ENCODE assay signal across 8 cellular contexts in genomic region chr2:84904151-84904550, GRCh38. TPM values are rescaled to one million over a fixed set of nuclear protein-coding genes. Genes with fewer than 3 reads are reported as not detected.
A peak's percentile ranks its signal among the peaks of the same experiment; 100 is the strongest.
DNase-seq lines count a peak whose midpoint lies in the region; ATAC-seq and TF ChIP-seq lines count a peak whose summit lies in the region.

No MANE protein-coding gene starts in this region.

- H3K27me3 Mint-ChIP-seq in T-helper 2 cell treated with Interferon-gamma antibody and Interleukin-4, amounts not matched to agents 5 μg/mL and 100 μg/mL, for 36 hours (ENCODE audit: low read depth), result no peaks in the 10 kb centered on the region
- no peaks in the 10 kb centered on the region for H3K27me3 Mint-ChIP-seq in activated B cell treated with CpG ODN at 0.5 μM for 24 hours
- no peaks in the 10 kb centered on the region for H3K27me3 Mint-ChIP-seq in stimulated activated memory B cell treated with anti-CD40 and anti-IgM and Interleukin-4, amounts not matched to agents 10 μg/mL and 1 μg/mL and 100 μg/mL, for 72 hours

- POLR2A ChIA-PET in activated B cell treated with CpG ODN at 0.5 μM for 24 hours (lab: Charles Lee), result interaction anchor here (1.3 to 5.3 kb wide), 8 partner anchors 9 to 67 kb away, joined by 5 to 326 read pairs (median 71); partner anchors contain the start of genes KCMF1 and TRABD2A

- H3K9me3 ChIP-seq in hepatocyte (ENCODE audit: low read depth), result no peaks in the 10 kb centered on the region

- no peaks in the 10 kb centered on the region for H3K27me3 ChIP-seq in hepatocyte

- H3K36me3 ChIP-seq in hepatocyte (replicated peaks; ENCODE audit: insufficient read depth, low read depth), result no peaks in the 10 kb centered on the region

- H2AFZ ChIP-seq in hepatocyte, result no peak overlapping the region

- CTCF ChIA-PET in activated B cell treated with CpG ODN at 0.5 μM for 24 hours (lab: Charles Lee), result interaction anchor here (2.5 to 6.0 kb wide), 3 partner anchors 15 to 23 kb away, joined by 14 to 67 read pairs (median 32); partner anchors contain the start of gene TRABD2A

- peak overlapping the region; percentile 91 for H3K27ac Mint-ChIP-seq in T-helper 2 cell treated with Interferon-gamma antibody and Interleukin-4, amounts not matched to agents 5 μg/mL and 100 μg/mL, for 36 hours
- H3K27ac Mint-ChIP-seq in activated B cell treated with CpG ODN at 0.5 μM for 24 hours, result peak overlapping the region; percentile 87
- H3K27ac Mint-ChIP-seq in stimulated activated memory B cell treated with anti-CD40 and anti-IgM and Interleukin-4, amounts not matched to agents 10 μg/mL and 1 μg/mL and 100 μg/mL, for 72 hours, result peak overlapping the region; percentile 96

- TF ChIP-seq CTCF in activated B cell treated with CpG ODN at 0.5 μM for 24 hours (IDR thresholded peaks at IDR 0.05), result no peak
- no peak for TF ChIP-seq CTCF in hepatocyte (IDR thresholded peaks at IDR 0.05; ENCODE audit: poor library complexity)

- H3K4me1 Mint-ChIP-seq in T-helper 2 cell treated with Interferon-gamma antibody and Interleukin-4, amounts not matched to agents 5 μg/mL and 100 μg/mL, for 36 hours (ENCODE audit: low read depth), result peaks cover 55% of the 10 kb centered on the region
- peaks cover 45% of the 10 kb centered on the region for H3K4me1 Mint-ChIP-seq in activated B cell treated with CpG ODN at 0.5 μM for 24 hours
- H3K4me1 Mint-ChIP-seq in stimulated activated memory B cell treated with anti-CD40 and anti-IgM and Interleukin-4, amounts not matched to agents 10 μg/mL and 1 μg/mL and 100 μg/mL, for 72 hours, result peaks cover 42% of the 10 kb centered on the region

- no peaks in the 10 kb centered on the region for H3K4me1 ChIP-seq in hepatocyte (ENCODE audit: insufficient read depth)

- H4K20me1 ChIP-seq in hepatocyte (ENCODE audit: insufficient read depth, poor library complexity, severe bottlenecking), result no peaks in the 10 kb centered on the region

- H3K9me2 ChIP-seq in hepatocyte (replicated peaks; ENCODE audit: insufficient read depth), result no peaks in the 10 kb centered on the region

- no peak for DNase-seq in T-helper 2 cell treated with Interferon-gamma antibody and Interleukin-4, amounts not matched to agents 5 μg/mL and 100 μg/mL, for 36 hours (ENCODE audit: low spot score)
- DNase-seq in T-helper 2 cell (no peak), activated B cell treated with CpG ODN at 0.5 μM for 24 hours (no peak), hepatocyte (ENCODE audit: low spot score) (no peak), NCI-H748 (lab: John Stamatoyannopoulos, UW; ENCODE audit: unreplicated experiment) (no peak), epidermal melanocyte (ENCODE audit: insufficient read length, low spot score) (no peak)

- peaks cover 38% of the 10 kb centered on the region for H3K36me3 Mint-ChIP-seq in T-helper 2 cell treated with Interferon-gamma antibody and Interleukin-4, amounts not matched to agents 5 μg/mL and 100 μg/mL, for 36 hours (ENCODE audit: low read depth)
- peaks cover 25% of the 10 kb centered on the region for H3K36me3 Mint-ChIP-seq in activated B cell treated with CpG ODN at 0.5 μM for 24 hours (ENCODE audit: low read depth)
- H3K36me3 Mint-ChIP-seq in stimulated activated memory B cell treated with anti-CD40 and anti-IgM and Interleukin-4, amounts not matched to agents 10 μg/mL and 1 μg/mL and 100 μg/mL, for 72 hours, result peaks cover 32% of the 10 kb centered on the region

- WGBS in hepatocyte (ENCODE audit: low lambda C conversion rate, missing lambda C conversion rate), result 80% methylated on average over 9 of the region's 9 CpGs

- H3K4me3 Mint-ChIP-seq in T-helper 2 cell treated with Interferon-gamma antibody and Interleukin-4, amounts not matched to agents 5 μg/mL and 100 μg/mL, for 36 hours, result peak overlapping the region; percentile 86
- H3K4me3 Mint-ChIP-seq in activated B cell treated with CpG ODN at 0.5 μM for 24 hours, result peak overlapping the region; percentile 93
- H3K4me3 Mint-ChIP-seq in stimulated activated memory B cell treated with anti-CD40 and anti-IgM and Interleukin-4, amounts not matched to agents 10 μg/mL and 1 μg/mL and 100 μg/mL, for 72 hours, result peak overlapping the region; percentile 99

- peaks cover 5% of the 10 kb centered on the region for H3K9me3 Mint-ChIP-seq in T-helper 2 cell treated with Interferon-gamma antibody and Interleukin-4, amounts not matched to agents 5 μg/mL and 100 μg/mL, for 36 hours
- H3K9me3 Mint-ChIP-seq in activated B cell treated with CpG ODN at 0.5 μM for 24 hours, result peaks cover 2% of the 10 kb centered on the region
- H3K9me3 Mint-ChIP-seq in stimulated activated memory B cell treated with anti-CD40 and anti-IgM and Interleukin-4, amounts not matched to agents 10 μg/mL and 1 μg/mL and 100 μg/mL, for 72 hours, result peaks cover 2% of the 10 kb centered on the region

- no peak overlapping the region for H3K4me3 ChIP-seq in hepatocyte

- ATAC-seq in activated B cell treated with CpG ODN at 0.5 μM for 24 hours (ENCODE audit: low read depth) (no peak), HG02798 (IDR thresholded peaks at IDR 0.05; ENCODE audit: poor library complexity, unreplicated experiment) (no peak)
- ATAC-seq in stimulated activated memory B cell treated with anti-CD40 and anti-IgM and Interleukin-4, amounts not matched to agents 10 μg/mL and 1 μg/mL and 100 μg/mL, for 72 hours, result no peak

- intact Hi-C loops in activated B cell treated with CpG ODN at 0.5 μM for 24 hours (cut with micrococcal nuclease), result loop anchor here (2.0 kb wide), 1 partner anchor 15 kb away; no protein-coding TSS in a partner anchor

- H3K4me2 ChIP-seq in hepatocyte, result peak overlapping the region; percentile 86

- peak overlapping the region; percentile 99 for H3K27ac ChIP-seq in hepatocyte

- H3K79me2 ChIP-seq in hepatocyte, result peaks cover 18% of the 10 kb centered on the region

RNA-seq across cellular contexts. Expression of gene TMSB10, which starts 1.3 kb away (rescaled TPM):
- total RNA-seq in activated B cell treated with CpG ODN at 0.5 μM for 24 hours (925 and 1,069 TPM in 2 replicates), hepatocyte (2,904 and 3,356 TPM in 2 replicates)
- 2,879 and 3,340 TPM in 2 replicates for polyA plus RNA-seq in hepatocyte

RNA-seq across cellular contexts. Expression of gene TRABD2A, which starts 23.3 kb away (rescaled TPM):
- total RNA-seq in activated B cell treated with CpG ODN at 0.5 μM for 24 hours (3.4 and 4.5 TPM in 2 replicates), hepatocyte (2.2 and 4.1 TPM in 2 replicates)
- polyA plus RNA-seq in hepatocyte, result 1.6 and 2.9 TPM in 2 replicates
